In the genomic region with DNA sequence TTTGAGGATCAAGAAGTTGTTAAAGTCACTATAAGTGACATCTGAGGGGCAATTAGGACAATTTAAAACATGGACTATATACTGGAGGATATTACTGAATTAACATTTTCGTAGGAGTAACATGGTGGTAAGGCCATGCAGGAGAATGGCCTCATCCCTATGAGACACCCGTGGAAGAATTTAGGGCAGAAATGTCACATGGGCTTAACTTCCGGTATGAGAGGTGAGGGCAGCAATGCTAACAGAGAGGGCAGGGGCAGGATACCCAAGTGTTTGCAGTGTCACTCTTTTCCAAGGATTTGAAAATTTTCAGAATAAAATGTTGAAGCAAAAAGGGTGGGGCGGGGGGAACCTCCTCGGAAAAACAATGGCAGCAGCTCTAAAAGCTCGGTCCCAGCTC, we compare ENCODE assay signal across 8 cellular contexts. TPM values are rescaled to one million over a fixed set of nuclear protein-coding genes. Genes with fewer than 3 reads are reported as not detected.
DNase-seq lines count a peak whose midpoint lies in the region; ATAC-seq and TF ChIP-seq lines count a peak whose summit lies in the region.

No MANE protein-coding gene starts in this region.

- H3K4me3 ChIP-seq in lung (no peak overlapping the region), thyroid gland (replicated peaks in 1 of 3) (no peak overlapping the region)

- H3K27me3 ChIP-seq in lung (ENCODE audit: control insufficient read depth, insufficient read depth), result no peaks in the 10 kb centered on the region
- no peaks in the 10 kb centered on the region for H3K27me3 ChIP-seq in thyroid gland

- H3K9me3 ChIP-seq in lung (ENCODE audit: control insufficient read depth in 2 of 2, insufficient read depth in 1 of 2, low read length in 1 of 2) (no peaks in the 10 kb centered on the region), thyroid gland (no peaks in the 10 kb centered on the region)

- in situ Hi-C loops in KBM-7 (cut with MboI; ENCODE audit: low pct_unique_long_range_greater_than_20kb, low sequenced_read_pairs), result no loop called here

- H3K36me3 ChIP-seq in lung (ENCODE audit: control insufficient read depth in 2 of 2, insufficient read depth in 2 of 2, low read length in 2 of 2), result peaks cover 0 to 8% of the 10 kb centered on the region in 2 donors
- H3K36me3 ChIP-seq in thyroid gland, result no peaks in the 10 kb centered on the region

- H3K4me1 ChIP-seq in lung (ENCODE audit: control insufficient read depth in 2 of 2, insufficient read depth in 2 of 2, low read length in 2 of 2), result peaks cover 39 to 41% of the 10 kb centered on the region in 2 donors
- H3K4me1 ChIP-seq in thyroid gland, result peaks cover 67 to 70% of the 10 kb centered on the region in 2 donors

- peaks cover 0 to 3% of the 10 kb centered on the region in 2 donors for H3K36me3 Mint-ChIP-seq in activated T-cell treated with anti-CD3 and anti-CD28 coated beads, Interleukin-2, amount 50 U/mL, for 72 hours (ENCODE audit: insufficient read depth in 2 of 2)
- peaks cover 25% of the 10 kb centered on the region for H3K36me3 Mint-ChIP-seq in activated naive CD8-positive, alpha-beta T cell treated with anti-CD3 and anti-CD28 coated beads, Interleukin-2, amount 50 U/mL, for 24 hours (ENCODE audit: low read depth)

- no peak for TF ChIP-seq CTCF in lung (IDR thresholded peaks at IDR 0.05; ENCODE audit: control extremely low read depth, extremely low read depth)
- TF ChIP-seq CTCF in thyroid gland (IDR thresholded peaks at IDR 0.05), result no peak

- H3K4me1 Mint-ChIP-seq in activated T-cell treated with anti-CD3 and anti-CD28 coated beads, Interleukin-2, amount 50 U/mL, for 72 hours (ENCODE audit: low read depth), result peaks cover 99% of the 10 kb centered on the region
- peaks cover 93% of the 10 kb centered on the region for H3K4me1 Mint-ChIP-seq in activated naive CD8-positive, alpha-beta T cell treated with anti-CD3 and anti-CD28 coated beads, Interleukin-2, amount 50 U/mL, for 24 hours

- intact Hi-C loops in thyroid gland (cut with DNase I), result no loop called here

- no peaks in the 10 kb centered on the region for H3K9me3 Mint-ChIP-seq in activated T-cell treated with anti-CD3 and anti-CD28 coated beads, Interleukin-2, amount 50 U/mL, for 72 hours
- H3K9me3 Mint-ChIP-seq in activated naive CD8-positive, alpha-beta T cell treated with anti-CD3 and anti-CD28 coated beads, Interleukin-2, amount 50 U/mL, for 24 hours, result no peaks in the 10 kb centered on the region

- H3K27me3 Mint-ChIP-seq in activated T-cell treated with anti-CD3 and anti-CD28 coated beads, Interleukin-2, amount 50 U/mL, for 72 hours (ENCODE audit: low read depth), result no peaks in the 10 kb centered on the region
- H3K27me3 Mint-ChIP-seq in activated naive CD8-positive, alpha-beta T cell treated with anti-CD3 and anti-CD28 coated beads, Interleukin-2, amount 50 U/mL, for 24 hours, result no peaks in the 10 kb centered on the region

- peak overlapping the region; percentile 98 for H3K27ac Mint-ChIP-seq in activated T-cell treated with anti-CD3 and anti-CD28 coated beads, Interleukin-2, amount 50 U/mL, for 72 hours
- H3K27ac Mint-ChIP-seq in activated naive CD8-positive, alpha-beta T cell treated with anti-CD3 and anti-CD28 coated beads, Interleukin-2, amount 50 U/mL, for 24 hours, result peak overlapping the region; percentile 90

- H3K27ac ChIP-seq in lung (ENCODE audit: low read depth in 1 of 2, low read length in 1 of 2) (peak overlapping the region; percentile 58 to 62), thyroid gland (peak overlapping the region; percentile 67 to 93 (median 85))

- ATAC-seq in activated T-cell treated with anti-CD3 and anti-CD28 coated beads, Interleukin-2, amount 50 U/mL, for 72 hours (replicated peaks in 1 of 2), result no peak
- no peak for ATAC-seq in activated naive CD8-positive, alpha-beta T cell treated with anti-CD3 and anti-CD28 coated beads, Interleukin-2, amount 50 U/mL, for 24 hours
- no peak for ATAC-seq in lung (ENCODE audit: insufficient read depth, low FRiP score)

- DNase-seq in activated T-cell treated with anti-CD3 and anti-CD28 coated beads, Interleukin-2, amount 50 U/mL, for 72 hours, result no peak
- DNase-seq in activated T-cell treated with anti-CD3 and anti-CD28 coated beads, Interleukin-2, amount 50 U/mL, for 1 hour, result no peak
- no peak for DNase-seq in activated naive CD8-positive, alpha-beta T cell treated with anti-CD3 and anti-CD28 coated beads, Interleukin-2, amount 50 U/mL, for 24 hours
- DNase-seq in lung (ENCODE audit: low spot score) (no peak), thyroid gland (no peak), NCI-H774 (lab: John Stamatoyannopoulos, UW) (no peak), KBM-7 (no peak), DMS79 (lab: John Stamatoyannopoulos, UW) (no peak)

- 40 to 61% methylated on average over 6 of the region's 6 CpGs for WGBS in lung, 2 donors
- 30 to 41% methylated on average over 6 of the region's 6 CpGs for WGBS in thyroid gland, 2 donors

- TF ChIP-seq POLR2A in thyroid gland (IDR thresholded peaks at IDR 0.05), result no peak

- H3K4me3 Mint-ChIP-seq in activated T-cell treated with anti-CD3 and anti-CD28 coated beads, Interleukin-2, amount 50 U/mL, for 72 hours, result peak overlapping the region; percentile 84
- H3K4me3 Mint-ChIP-seq in activated naive CD8-positive, alpha-beta T cell treated with anti-CD3 and anti-CD28 coated beads, Interleukin-2, amount 50 U/mL, for 24 hours, result peak overlapping the region; percentile 55

RNA-seq across cellular contexts. Expression of a gene that starts 23.6 kb away (rescaled TPM):
- total RNA-seq in activated T-cell treated with anti-CD3 and anti-CD28 coated beads, Interleukin-2, amount 50 U/mL, for 72 hours, result 100 to 1,000 TPM in 1 of 2 donors, 10 to 100 TPM in 1; 89.2 to 108 TPM
- total RNA-seq in lung (10 to 100 TPM; 60.4 to 67.7 TPM), thyroid gland (100 to 1,000 TPM in 1 of 4 donors, 10 to 100 TPM in 3; 57.8 to 148 (median 82.7) TPM)
- polyA plus RNA-seq in lung, result 10 to 100 TPM; 33.6 to 49.4 TPM

RNA-seq across cellular contexts. Expression of a gene that starts 40.2 kb away (rescaled TPM):
- 10 to 100 TPM; 12.9 to 20.9 TPM for total RNA-seq in activated T-cell treated with anti-CD3 and anti-CD28 coated beads, Interleukin-2, amount 50 U/mL, for 72 hours
- total RNA-seq in lung, result 100 to 1,000 TPM; 333 to 360 TPM
- polyA plus RNA-seq in lung, result 100 to 1,000 TPM in 1 of 2 donors, 10 to 100 TPM in 1; 90.2 to 113 TPM
- 10 to 100 TPM in 3 of 4 donors, 1 to 10 TPM in 1; 9.0 to 48.8 (median 26.3) TPM for total RNA-seq in thyroid gland

RNA-seq across cellular contexts. Expression of a gene that starts 49.6 kb away (rescaled TPM):
- 10 to 100 TPM in 1 of 2 donors, 1 to 10 TPM in 1; 8.7 to 10.5 TPM for total RNA-seq in activated T-cell treated with anti-CD3 and anti-CD28 coated beads, Interleukin-2, amount 50 U/mL, for 72 hours
- total RNA-seq in lung (1 to 10 TPM; 6.3 to 7.2 TPM), thyroid gland (10 to 100 TPM; 14.3 to 27.2 (median 17.8) TPM)
- polyA plus RNA-seq in lung, result 1 to 10 TPM; 3.3 to 5.0 TPM

RNA-seq across cellular contexts. Expression of a gene that starts 50.7 kb away (rescaled TPM):
- 100 to 1,000 TPM; 158 to 174 TPM for total RNA-seq in activated T-cell treated with anti-CD3 and anti-CD28 coated beads, Interleukin-2, amount 50 U/mL, for 72 hours
- total RNA-seq in lung, result 100 to 1,000 TPM in 1 of 2 donors, 10 to 100 TPM in 1; 52.5 to 219 TPM
- polyA plus RNA-seq in lung, result 100 to 1,000 TPM; 337 to 344 TPM
- 100 to 1,000 TPM; 115 to 325 (median 195) TPM for total RNA-seq in thyroid gland

Comparison
In these comparisons a context has a peak if more than half of its experiments do, and no peak if none do; other contexts are left out.
1. RNA of a gene that starts 40.2 kb away (total RNA-seq): 333 to 360 TPM in lung; 9.0 to 48.8 TPM in thyroid gland and 12.9 to 20.9 TPM in activated T-cell treated with anti-CD3 and anti-CD28 coated beads, Interleukin-2, amount 50 U/mL, for 72 hours; every median in the first group is over 4 times any median in the second.